Comparison of ENCODE assay signal across 2 cellular contexts in genomic region chr20:47770931-47771330, GRCh38.
TF ChIP-seq lines count a peak whose summit lies in the region.

No MANE protein-coding gene starts in this region.

TF ChIP-seq in GM23338, 12 proteins besides CTCF, POLR2A, EP300 and RAD21:
- TF ChIP-seq ZNF331 (CRISPR knock-in tag; IDR thresholded peaks at IDR 0.05; ENCODE audit: low read depth): no peak
- TF ChIP-seq STAT1 (IDR thresholded peaks at IDR 0.05; ENCODE audit: unreplicated experiment): no peak
- no peak for TF ChIP-seq ETS1 (IDR thresholded peaks at IDR 0.05)
- TF ChIP-seq CREB1 (CRISPR knock-in tag; IDR thresholded peaks at IDR 0.05; ENCODE audit: low read depth): no peak
- TF ChIP-seq POLR2AphosphoS5 (IDR thresholded peaks at IDR 0.05; ENCODE audit: low read depth): no peak
- TF ChIP-seq JUNB (IDR thresholded peaks at IDR 0.05; ENCODE audit: unreplicated experiment): no peak
- no peak for TF ChIP-seq EZH2 (IDR thresholded peaks at IDR 0.05; ENCODE audit: low read depth, unreplicated experiment)
- TF ChIP-seq ZNF462 (CRISPR knock-in tag; IDR thresholded peaks at IDR 0.05): no peak
- TF ChIP-seq EZH2phosphoT487 (IDR thresholded peaks at IDR 0.05; ENCODE audit: unreplicated experiment): no peak
- no peak for TF ChIP-seq REST (IDR thresholded peaks at IDR 0.05; ENCODE audit: unreplicated experiment)
- TF ChIP-seq NANOG (IDR thresholded peaks at IDR 0.05; ENCODE audit: borderline replicate concordance): no peak
- no peak for TF ChIP-seq ZNF114 (CRISPR knock-in tag; IDR thresholded peaks at IDR 0.05)

TF ChIP-seq in IMR-90, 13 proteins besides CTCF, POLR2A, EP300 and RAD21:
- TF ChIP-seq CEBPB (IDR thresholded peaks at IDR 0.05; ENCODE audit: low read depth, low read length) (no peak), CHD1 (IDR thresholded peaks at IDR 0.05; ENCODE audit: low read depth, low read length) (no peak), RFX5 (IDR thresholded peaks at IDR 0.05; ENCODE audit: low read depth, low read length) (no peak), USF2 (IDR thresholded peaks at IDR 0.05; ENCODE audit: low read depth, low read length) (no peak), BHLHE40 (IDR thresholded peaks at IDR 0.05; ENCODE audit: low read depth, low read length) (no peak), RCOR1 (IDR thresholded peaks at IDR 0.05; ENCODE audit: insufficient replicate concordance, low read length) (no peak), FOS (IDR thresholded peaks at IDR 0.05; ENCODE audit: low read depth, low read length) (no peak), MXI1 (IDR thresholded peaks at IDR 0.05; ENCODE audit: borderline replicate concordance, low read depth, low read length) (no peak), NFE2L2 (IDR thresholded peaks at IDR 0.05; ENCODE audit: low read depth, low read length) (no peak), MAFK (IDR thresholded peaks at IDR 0.05; ENCODE audit: low read depth, low read length) (no peak)
